ENCODE assay signal across 37 cellular contexts in genomic region chr1:2186901-2187300, GRCh38.
"Had no signal": no experiment of that assay in that cellular context is flagged by ENCODE, and none has a peak within 500 bp of the region (broad histone marks: within the 10 kb centered on the region; RNA-seq: fewer than 3 reads in every experiment).

No MANE protein-coding gene starts in this region.

- H3K27me3 ChIP-seq: adrenal gland, cardiac muscle cell had no signal

- ATAC-seq: activated CD8-positive, alpha-beta T cell treated with anti-CD3 and anti-CD28 coated beads for 36 hours; activated naive CD4-positive, alpha-beta T cell treated with anti-CD3 and anti-CD28 coated beads, Interleukin-2, amount 50 U/mL, for 72 hours; activated T-cell treated with anti-CD3 and anti-CD28 coated beads, Interleukin-2, amount 50 U/mL, for 4 hours; activated T-cell treated with anti-CD3 and anti-CD28 coated beads, Interleukin-2, amount 50 U/mL, for 72 hours; activated T-helper 17 cell treated with anti-CD3 and anti-CD28 coated beads, Interleukin-2, amount 50 U/mL, for 72 hours had no signal

- H3K36me3 Mint-ChIP-seq: activated naive CD4-positive, alpha-beta T cell treated with anti-CD3 and anti-CD28 coated beads, Interleukin-2, amount 50 U/mL, for 72 hours had no signal

- H3K4me3 ChIP-seq: adrenal gland, cardiac muscle cell had no signal

- H3K36me3 ChIP-seq: adrenal gland had no signal

- H3K27ac ChIP-seq: adrenal gland, cardiac muscle cell, VCaP had no signal

- H3K27ac Mint-ChIP-seq: activated B cell treated with CpG ODN at 0.5 μM for 24 hours; activated CD4-positive, alpha-beta memory T cell treated with anti-CD3 and anti-CD28 coated beads for 36 hours; activated CD4-positive, alpha-beta T cell treated with anti-CD3 and anti-CD28 coated beads, Interleukin-2, amount 10 ng/mL, durations not matched to agents 24 days and 14 days; activated CD8-positive, alpha-beta T cell treated with anti-CD3 and anti-CD28 coated beads for 36 hours; activated naive CD4-positive, alpha-beta T cell treated with anti-CD3 and anti-CD28 coated beads for 36 hours; activated naive CD8-positive, alpha-beta T cell treated with anti-CD3 and anti-CD28 coated beads for 36 hours; activated T-cell treated with anti-CD3 and anti-CD28 coated beads, Interleukin-2, amount 50 U/mL, for 72 hours; activated T-helper 1 cell treated with anti-CD3 and anti-CD28 coated beads, Interleukin-12 subunit alpha, Interleukin-12 subunit beta, Interleukin-2, Interleukin-4 antibody, amounts not matched to agents 30 ng/mL and 10 ng/mL and 1 ng/mL, durations not matched to agents 14 hours and 24 hours and 36 hours; activated T-helper 17 cell treated with anti-CD3 and anti-CD28 coated beads, Interleukin-2, amount 50 U/mL, for 72 hours; T-helper 1 cell treated with Interleukin-12 subunit alpha and Interleukin-12 subunit beta and Interleukin-4 antibody, amounts not matched to agents 30 μg/mL and 1 μg/mL, for 36 hours; T-helper 2 cell treated with Interferon-gamma antibody and Interleukin-4, amounts not matched to agents 5 μg/mL and 100 μg/mL, for 36 hours had no signal

- H3K4me1 Mint-ChIP-seq: activated T-helper 17 cell treated with anti-CD3 and anti-CD28 coated beads, Interleukin-2, amount 50 U/mL, for 72 hours had no signal

- FAIRE-seq: bronchial epithelial cell, TTC549 had no signal

- H3K4me3 Mint-ChIP-seq: activated B cell treated with CpG ODN at 0.5 μM for 24 hours; activated CD4-positive, alpha-beta memory T cell treated with anti-CD3 and anti-CD28 coated beads for 36 hours; activated CD4-positive, alpha-beta T cell treated with anti-CD3 and anti-CD28 coated beads, Interleukin-2, amount 10 ng/mL, durations not matched to agents 24 days and 14 days; activated CD8-positive, alpha-beta T cell treated with anti-CD3 and anti-CD28 coated beads for 36 hours; activated naive CD4-positive, alpha-beta T cell treated with anti-CD3 and anti-CD28 coated beads for 36 hours; activated naive CD8-positive, alpha-beta T cell treated with anti-CD3 and anti-CD28 coated beads for 36 hours; activated T-cell treated with anti-CD3 and anti-CD28 coated beads, Interleukin-2, amount 50 U/mL, for 4 hours; activated T-cell treated with anti-CD3 and anti-CD28 coated beads, Interleukin-2, amount 50 U/mL, for 72 hours; activated T-helper 1 cell treated with anti-CD3 and anti-CD28 coated beads, Interleukin-12 subunit alpha, Interleukin-12 subunit beta, Interleukin-2, Interleukin-4 antibody, amounts not matched to agents 30 ng/mL and 10 ng/mL and 1 ng/mL, durations not matched to agents 14 hours and 24 hours and 36 hours; activated T-helper 17 cell treated with anti-CD3 and anti-CD28 coated beads, Interleukin-2, amount 50 U/mL, for 72 hours; brain; central memory CD8-positive, alpha-beta T cell; T-helper 1 cell treated with Interleukin-12 subunit alpha and Interleukin-12 subunit beta and Interleukin-4 antibody, amounts not matched to agents 30 μg/mL and 1 μg/mL, for 36 hours; T-helper 2 cell treated with Interferon-gamma antibody and Interleukin-4, amounts not matched to agents 5 μg/mL and 100 μg/mL, for 36 hours had no signal

- DNase-seq: activated B cell treated with CpG ODN at 0.5 μM for 24 hours; activated CD4-positive, alpha-beta memory T cell treated with anti-CD3 and anti-CD28 coated beads for 36 hours; activated CD4-positive, alpha-beta T cell treated with anti-CD3 and anti-CD28 coated beads for 4 hours; activated CD4-positive, alpha-beta T cell treated with anti-CD3 and anti-CD28 coated beads, Interleukin-2, amount 10 ng/mL, durations not matched to agents 24 days and 14 days; activated CD4-positive, alpha-beta T cell treated with anti-CD3 and anti-CD28 coated beads, Interleukin-2, amount 50 U/mL, for 1 hour; activated CD4-positive, alpha-beta T cell treated with anti-CD3 and anti-CD28 coated beads, Interleukin-2, amount 50 U/mL, for 4 hours; activated CD4-positive, CD25-positive, alpha-beta regulatory T cell treated with anti-CD3 and anti-CD28 coated beads, Interleukin-2, amount 50 U/mL, for 72 hours; activated CD8-positive, alpha-beta memory T cell treated with anti-CD3 and anti-CD28 coated beads, Interleukin-2, amount 50 U/mL, for 4 hours; activated CD8-positive, alpha-beta T cell treated with anti-CD3 and anti-CD28 coated beads for 36 hours; activated effector memory CD4-positive, alpha-beta T cell treated with anti-CD3 and anti-CD28 coated beads, Interleukin-2, amount 50 U/mL, for 16 hours; activated gamma-delta T cell treated with Interleukin-2 at 50 U/mL for 16 hours; activated naive CD4-positive, alpha-beta T cell; activated naive CD4-positive, alpha-beta T cell treated with anti-CD3 and anti-CD28 coated beads for 36 hours; activated naive CD8-positive, alpha-beta T cell treated with anti-CD3 and anti-CD28 coated beads for 36 hours; activated T-cell treated with anti-CD3 and anti-CD28 coated beads for 4 hours; activated T-cell treated with anti-CD3 and anti-CD28 coated beads, Interleukin-2, amount 50 U/mL, for 1 hour; activated T-cell treated with anti-CD3 and anti-CD28 coated beads, Interleukin-2, amount 50 U/mL, for 4 hours; activated T-cell treated with anti-CD3 and anti-CD28 coated beads, Interleukin-2, amount 50 U/mL, for 72 hours; amniotic stem cell; aorta; caudate nucleus; cerebellar nuclear complex; T-helper 1 cell; T-helper 2 cell; T-helper 9 cell had no signal

- H3K9me3 Mint-ChIP-seq: activated B cell treated with CpG ODN at 0.5 μM for 24 hours; activated CD4-positive, alpha-beta memory T cell treated with anti-CD3 and anti-CD28 coated beads for 36 hours; activated CD4-positive, alpha-beta T cell treated with anti-CD3 and anti-CD28 coated beads, Interleukin-2, amount 10 ng/mL, durations not matched to agents 24 days and 14 days; activated CD8-positive, alpha-beta T cell treated with anti-CD3 and anti-CD28 coated beads for 36 hours; activated naive CD4-positive, alpha-beta T cell treated with anti-CD3 and anti-CD28 coated beads for 36 hours; activated naive CD4-positive, alpha-beta T cell treated with anti-CD3 and anti-CD28 coated beads, Interleukin-2, amount 50 U/mL, for 72 hours; activated naive CD8-positive, alpha-beta T cell treated with anti-CD3 and anti-CD28 coated beads for 36 hours; activated T-cell treated with anti-CD3 and anti-CD28 coated beads, Interleukin-2, amount 50 U/mL, for 4 hours; activated T-cell treated with anti-CD3 and anti-CD28 coated beads, Interleukin-2, amount 50 U/mL, for 72 hours; activated T-helper 1 cell treated with anti-CD3 and anti-CD28 coated beads, Interleukin-12 subunit alpha, Interleukin-12 subunit beta, Interleukin-2, Interleukin-4 antibody, amounts not matched to agents 30 ng/mL and 10 ng/mL and 1 ng/mL, durations not matched to agents 14 hours and 24 hours and 36 hours; activated T-helper 17 cell treated with anti-CD3 and anti-CD28 coated beads, Interleukin-2, amount 50 U/mL, for 72 hours; brain; central memory CD8-positive, alpha-beta T cell; T-helper 1 cell treated with Interleukin-12 subunit alpha and Interleukin-12 subunit beta and Interleukin-4 antibody, amounts not matched to agents 30 μg/mL and 1 μg/mL, for 36 hours; T-helper 2 cell treated with Interferon-gamma antibody and Interleukin-4, amounts not matched to agents 5 μg/mL and 100 μg/mL, for 36 hours had no signal

- H3K9me3 ChIP-seq: adrenal gland had no signal

- H3K27me3 Mint-ChIP-seq: activated B cell treated with CpG ODN at 0.5 μM for 24 hours; activated CD4-positive, alpha-beta memory T cell treated with anti-CD3 and anti-CD28 coated beads for 36 hours; activated CD4-positive, alpha-beta T cell treated with anti-CD3 and anti-CD28 coated beads, Interleukin-2, amount 10 ng/mL, durations not matched to agents 24 days and 14 days; activated CD8-positive, alpha-beta T cell treated with anti-CD3 and anti-CD28 coated beads for 36 hours; activated naive CD8-positive, alpha-beta T cell treated with anti-CD3 and anti-CD28 coated beads for 36 hours; activated T-helper 17 cell treated with anti-CD3 and anti-CD28 coated beads, Interleukin-2, amount 50 U/mL, for 72 hours; brain; central memory CD8-positive, alpha-beta T cell had no signal
